Comparison of ENCODE assay signal across 20 cellular contexts in the genomic region with DNA sequence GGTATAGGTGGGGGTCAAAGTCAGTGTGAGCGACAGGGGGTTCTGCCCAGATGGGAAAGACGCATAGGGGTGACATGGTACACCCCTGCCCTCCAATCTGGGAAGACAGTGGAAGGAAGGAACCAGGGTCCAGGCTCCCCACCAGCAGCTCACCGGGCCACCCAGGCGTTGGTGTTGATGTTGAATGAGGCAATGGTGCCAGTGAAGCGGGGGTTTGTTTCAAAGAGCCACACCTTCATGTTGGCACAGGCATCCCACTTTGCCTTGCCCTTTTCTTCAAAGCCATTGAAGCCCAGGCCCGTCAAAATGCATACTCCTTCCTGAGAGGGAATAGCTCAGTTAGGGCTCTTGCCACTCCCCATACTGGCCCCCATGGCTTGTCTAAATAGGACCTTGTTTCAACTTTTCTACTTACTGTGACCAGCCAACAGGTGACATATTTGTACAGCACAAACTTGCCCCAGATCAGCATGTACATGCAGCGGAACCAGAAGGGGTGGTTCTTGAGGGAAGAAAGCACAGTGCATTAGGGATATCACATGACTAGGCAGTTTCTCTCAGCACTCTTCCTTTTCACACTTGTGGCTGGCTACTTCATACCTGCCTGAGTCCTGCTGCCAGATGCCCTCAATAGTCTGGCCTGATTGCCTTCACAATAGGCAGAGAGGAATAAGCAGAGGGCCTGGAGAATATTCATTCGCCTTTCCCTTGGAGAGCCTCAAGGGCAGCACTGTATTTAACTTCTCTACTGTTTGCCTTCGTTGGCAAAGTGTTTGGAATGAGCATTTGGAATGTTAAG. TPM values are rescaled to one million over a fixed set of nuclear protein-coding genes. Genes with fewer than 3 reads are reported as not detected.
A peak's percentile ranks its signal among the peaks of the same experiment; 100 is the strongest.
DNase-seq lines count a peak whose midpoint lies in the region; ATAC-seq, FAIRE-seq and TF ChIP-seq lines count a peak whose summit lies in the region.
"Had no signal": no experiment of that assay in that cellular context is flagged by ENCODE, and none has a peak within 500 bp of the region (broad histone marks: within the 10 kb centered on the region; RNA-seq: fewer than 3 reads in every experiment).

No MANE protein-coding gene starts in this region.

- H3K9me3 Mint-ChIP-seq in memory B cell: no peaks in the 10 kb centered on the region
- H3K9me3 Mint-ChIP-seq: naive thymus-derived CD8-positive, alpha-beta T cell had no signal

- H3K4me1 Mint-ChIP-seq in memory B cell: peaks cover 1% of the 10 kb centered on the region

- H3K27me3 ChIP-seq in bronchial epithelial cell (ENCODE audit: control insufficient read depth, insufficient read depth, low read length) (no peaks in the 10 kb centered on the region), vagina (no peaks in the 10 kb centered on the region)

- peaks cover 22% of the 10 kb centered on the region for H3K36me3 ChIP-seq in bronchial epithelial cell (ENCODE audit: control insufficient read depth, insufficient read depth, low read length)
- peaks cover 6 to 64% of the 10 kb centered on the region in 2 donors for H3K36me3 ChIP-seq in vagina

- no peaks in the 10 kb centered on the region for H3K9me3 ChIP-seq in vagina

- DNase-seq in LNCaP clone FGC (ENCODE audit: low read depth) (peak; percentile 70), bronchial epithelial cell (ENCODE audit: low read depth) (peak; percentile 66), memory B cell (ENCODE audit: low spot score in 2 of 2) (no peak), vagina (ENCODE audit: extremely low spot score in 2 of 2) (no peak), frontal cortex (ENCODE audit: low spot score in 2 of 2) (no peak), NCI-H1105 (lab: John Stamatoyannopoulos, UW) (no peak)
- no peak for DNase-seq in stimulated activated CD4-positive, alpha-beta T cell treated with anti-CD3 and anti-CD28 coated beads, Interleukin-15, amount 100 ng/mL, for 24 hours
- DNase-seq: activated CD4-positive, alpha-beta T cell treated with anti-CD3 and anti-CD28 coated beads, Interleukin-2, amount 50 U/mL, for 4 hours; C1 segment of cervical spinal cord; hypothalamus; left cardiac atrium; MV-4-11; naive thymus-derived CD8-positive, alpha-beta T cell; NCI-H2107; NCI-H82; SHP77 treated with DMSO at 0.1 percent for 48 hours had no signal

- H3K27ac Mint-ChIP-seq in memory B cell: peak overlapping the region; percentile 14

- FAIRE-seq in bronchial epithelial cell (lab: Jason Lieb, UNC): no peak
- no peak for FAIRE-seq in frontal cortex (lab: Jason Lieb, UNC)

- ATAC-seq in memory B cell (ENCODE audit: low read depth): no peak
- ATAC-seq: naive thymus-derived CD8-positive, alpha-beta T cell had no signal

- H3K4me3 Mint-ChIP-seq in memory B cell: no peak overlapping the region
- H3K4me3 Mint-ChIP-seq: naive thymus-derived CD8-positive, alpha-beta T cell had no signal

- TF ChIP-seq CTCF in LNCaP clone FGC (IDR thresholded peaks at IDR 0.05; ENCODE audit: control insufficient read depth, extremely low read depth, insufficient read depth): peak; percentile 27; the same call in 1 of the 2 replicates
- TF ChIP-seq CTCF in bronchial epithelial cell (IDR thresholded peaks at IDR 0.05; ENCODE audit: insufficient read depth, low read length, severe bottlenecking): no peak
- TF ChIP-seq CTCF in vagina (IDR thresholded peaks at IDR 0.05): no peak

- H3K4me1 ChIP-seq in vagina: peaks cover 9% of the 10 kb centered on the region

- no peak overlapping the region for H3K27ac ChIP-seq in vagina

- intact Hi-C loops in vagina (cut with DNase I): no loop called here

- peaks cover 15% of the 10 kb centered on the region for H3K36me3 Mint-ChIP-seq in memory B cell

- H3K4me3 ChIP-seq in LNCaP clone FGC (ENCODE audit: low read depth, low read length) (no peak overlapping the region), bronchial epithelial cell (ENCODE audit: low read depth, low read length) (no peak overlapping the region), vagina (no peak overlapping the region)

- no peaks in the 10 kb centered on the region for H3K27me3 Mint-ChIP-seq in memory B cell
- H3K27me3 Mint-ChIP-seq: naive thymus-derived CD8-positive, alpha-beta T cell had no signal

- TF ChIP-seq POLR2A in GM19099 (IDR thresholded peaks at IDR 0.05; ENCODE audit: extremely low read depth, insufficient read length, low read depth) (peak; percentile 23), vagina (IDR thresholded peaks at IDR 0.05) (no peak)

RNA-seq across cellular contexts. Expression of a gene that starts 7.7 kb away (rescaled TPM):
- total RNA-seq in bronchial epithelial cell (68.2 and 68.4 TPM in 2 replicates), vagina (21.9 TPM), frontal cortex (22.4 TPM)

RNA-seq across cellular contexts. Expression of a gene that starts 7.9 kb away (rescaled TPM):
- total RNA-seq in bronchial epithelial cell: 83.7 and 189 TPM in 2 replicates
- total RNA-seq in vagina: 199 TPM
- 175 TPM for total RNA-seq in frontal cortex

RNA-seq across cellular contexts. Expression of a gene that starts 27.2 kb away (rescaled TPM):
- total RNA-seq in bronchial epithelial cell (10.9 and 12.4 TPM in 2 replicates), vagina (17.4 TPM), frontal cortex (1.6 TPM)

RNA-seq across cellular contexts. Expression of a gene that starts 34.6 kb away (rescaled TPM):
- total RNA-seq in bronchial epithelial cell (92.2 and 161 TPM in 2 replicates), vagina (760 TPM), frontal cortex (322 TPM)

RNA-seq across cellular contexts. Expression of a gene that starts 34.8 kb away (rescaled TPM):
- total RNA-seq in bronchial epithelial cell: not detected in 2 replicates
- total RNA-seq in vagina: not detected
- not detected for total RNA-seq in frontal cortex
- total RNA-seq: chondrocyte; left cardiac atrium; naive thymus-derived CD8-positive, alpha-beta T cell; renal cortical epithelial cell; ureter had no signal

Comparison
In these comparisons a context has a peak if more than half of its experiments do, and no peak if none do; other contexts are left out.
1. DNase-seq: peak in LNCaP clone FGC (single experiment) and bronchial epithelial cell (single experiment); none in memory B cell (0 of 2), stimulated activated CD4-positive, alpha-beta T cell treated with anti-CD3 and anti-CD28 coated beads, Interleukin-15, amount 100 ng/mL, for 24 hours (single experiment), vagina (0 of 2), frontal cortex (0 of 2) and NCI-H1105 (single experiment).